Comparison of ENCODE assay signal across 8 cellular contexts in the genomic region with DNA sequence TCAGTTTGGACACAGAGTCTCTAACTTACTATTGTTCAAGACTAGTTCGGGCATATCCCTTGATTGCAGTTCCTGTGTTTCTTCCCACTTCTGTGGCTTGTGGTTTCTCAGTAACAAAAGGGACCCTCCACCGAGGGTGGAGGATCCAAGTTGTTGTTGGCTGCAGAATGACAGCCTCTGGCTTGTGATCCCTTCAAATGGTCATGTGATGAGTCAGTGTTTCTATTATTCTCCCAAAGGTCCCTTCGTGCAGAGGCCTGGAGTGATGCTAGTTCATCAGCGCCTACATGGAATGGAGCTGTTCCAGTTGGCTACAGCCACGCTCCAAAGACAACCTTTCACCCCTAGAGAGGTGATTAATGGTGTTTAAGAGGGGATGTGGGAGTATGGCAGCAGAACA. TPM values are rescaled to one million over a fixed set of nuclear protein-coding genes. Genes with fewer than 3 reads are reported as not detected.
DNase-seq lines count a peak whose midpoint lies in the region; ATAC-seq and TF ChIP-seq lines count a peak whose summit lies in the region.

No MANE protein-coding gene starts in this region.

- peak overlapping the region in 10 of 11 experiments; percentile 25 to 71 (median 60); a peak in 18 of 22 replicates for H3K27ac ChIP-seq in BLaER1 treated with 17β-estradiol and CSF1 and Interleukin-3, amounts not matched to agents 10 nM and 100 nM
- H3K27ac ChIP-seq in CD4-positive, alpha-beta memory T cell (ENCODE audit: low read depth, low read length): no peak overlapping the region

- peaks cover 53 to 68% (median 61%) of the 10 kb centered on the region in 10 experiments for H3K4me1 ChIP-seq in BLaER1 treated with 17β-estradiol and CSF1 and Interleukin-3, amounts not matched to agents 10 nM and 100 nM
- peaks cover 16% of the 10 kb centered on the region for H3K4me1 ChIP-seq in CD4-positive, alpha-beta memory T cell (ENCODE audit: insufficient read depth, low read length)

- POLR2A ChIA-PET in CD4-positive, alpha-beta memory T cell (lab: Charles Lee; ENCODE audit: partially characterized antibody): no interaction called here

- H3K27me3 Mint-ChIP-seq in natural killer cell (ENCODE audit: low read depth in 2 of 2): peaks cover 0 to 8% of the 10 kb centered on the region in 2 donors
- peaks cover 6 to 7% of the 10 kb centered on the region in 2 donors for H3K27me3 Mint-ChIP-seq in CD4-positive, alpha-beta memory T cell

- no peak for ATAC-seq in natural killer cell

- no peaks in the 10 kb centered on the region for H3K27me3 ChIP-seq in BLaER1 treated with 17β-estradiol and CSF1 and Interleukin-3, amounts not matched to agents 10 nM and 100 nM
- H3K27me3 ChIP-seq in H7 (ENCODE audit: control insufficient read depth, insufficient read depth, low read length): peaks cover 23% of the 10 kb centered on the region
- peaks cover 4% of the 10 kb centered on the region for H3K27me3 ChIP-seq in CD4-positive, alpha-beta memory T cell (ENCODE audit: insufficient read depth, low read length)

- no peaks in the 10 kb centered on the region for H3K9me3 Mint-ChIP-seq in natural killer cell
- H3K9me3 Mint-ChIP-seq in CD4-positive, alpha-beta memory T cell: no peaks in the 10 kb centered on the region

- peaks cover 32 to 39% of the 10 kb centered on the region in 2 donors for H3K4me1 Mint-ChIP-seq in natural killer cell
- peaks cover 22 to 44% (median 28%) of the 10 kb centered on the region in 4 donors for H3K4me1 Mint-ChIP-seq in CD4-positive, alpha-beta memory T cell

- H3K9ac ChIP-seq in BLaER1 treated with 17β-estradiol and CSF1 and Interleukin-3, amounts not matched to agents 10 nM and 100 nM: peak overlapping the region in 10 of 11 experiments; percentile 14 to 60 (median 50); a peak in 17 of 22 replicates

- H3K4me3 Mint-ChIP-seq in natural killer cell: peak overlapping the region; percentile 2
- H3K4me3 Mint-ChIP-seq in CD4-positive, alpha-beta memory T cell: no peak overlapping the region

- peak; percentile 95 for DNase-seq in M059J (ENCODE audit: low read depth)
- peak; percentile 96 for DNase-seq in dermis blood vessel endothelial cell
- no peak for DNase-seq in natural killer cell
- DNase-seq in H7: no peak
- no peak for DNase-seq in CD4-positive, alpha-beta memory T cell
- DNase-seq in effector CD4-positive, alpha-beta T cell: no peak
- no peak for DNase-seq in NCI-H146 treated with DMSO at 0.1 percent for 48 hours (lab: John Stamatoyannopoulos, UW; ENCODE audit: unreplicated experiment)

- H3K36me3 ChIP-seq in BLaER1 treated with 17β-estradiol and CSF1 and Interleukin-3, amounts not matched to agents 10 nM and 100 nM: peaks cover 38 to 52% (median 45%) of the 10 kb centered on the region in 11 experiments
- peaks cover 26% of the 10 kb centered on the region for H3K36me3 ChIP-seq in H7 (replicated peaks; ENCODE audit: control insufficient read depth, insufficient read depth, low read length)
- H3K36me3 ChIP-seq in CD4-positive, alpha-beta memory T cell (ENCODE audit: insufficient read depth, low read length): peaks cover 31% of the 10 kb centered on the region

- intact Hi-C loops in natural killer cell (cut with micrococcal nuclease): no loop called here
- intact Hi-C loops in CD4-positive, alpha-beta memory T cell (cut with micrococcal nuclease): no loop called here

- no peaks in the 10 kb centered on the region for H3K9me3 ChIP-seq in BLaER1 treated with 17β-estradiol and CSF1 and Interleukin-3, amounts not matched to agents 10 nM and 100 nM (replicated peaks in 1 of 11)
- no peaks in the 10 kb centered on the region for H3K9me3 ChIP-seq in CD4-positive, alpha-beta memory T cell (ENCODE audit: control insufficient read depth in 1 of 2, low read length in 2 of 2)

- H3K4me3 ChIP-seq in BLaER1 treated with 17β-estradiol and CSF1 and Interleukin-3, amounts not matched to agents 10 nM and 100 nM: peak overlapping the region in 4 of 10 experiments; percentile 1 to 28 (median 10); a peak in 3 of 20 replicates
- no peak overlapping the region for H3K4me3 ChIP-seq in H7 (ENCODE audit: insufficient read depth, low read depth, low read length)
- H3K4me3 ChIP-seq in CD4-positive, alpha-beta memory T cell (ENCODE audit: low read length in 2 of 2): no peak overlapping the region

- peak overlapping the region; percentile 1 to 7 for H3K27ac Mint-ChIP-seq in natural killer cell
- peak overlapping the region in 2 of 7 donors; percentile 44 to 55 for H3K27ac Mint-ChIP-seq in CD4-positive, alpha-beta memory T cell

- CTCF ChIA-PET in CD4-positive, alpha-beta memory T cell (lab: Charles Lee; ENCODE audit: partially characterized antibody): no interaction called here

- H3K36me3 Mint-ChIP-seq in natural killer cell: peaks cover 14% of the 10 kb centered on the region
- H3K36me3 Mint-ChIP-seq in CD4-positive, alpha-beta memory T cell: peaks cover 44 to 51% of the 10 kb centered on the region in 2 donors

- peak overlapping the region; percentile 86 to 99 (median 95) for H3K4me2 ChIP-seq in BLaER1 treated with 17β-estradiol and CSF1 and Interleukin-3, amounts not matched to agents 10 nM and 100 nM

- peaks cover 0 to 48% (median 22%) of the 10 kb centered on the region in 11 experiments; a peak in 18 of 22 replicates for H4K20me1 ChIP-seq in BLaER1 treated with 17β-estradiol and CSF1 and Interleukin-3, amounts not matched to agents 10 nM and 100 nM

- TF ChIP-seq CTCF in natural killer cell (IDR thresholded peaks at IDR 0.05): no peak

RNA-seq across cellular contexts. Expression of gene VWCE, which starts 2.6 kb away (rescaled TPM):
- total RNA-seq in M059J (2014; rRNA removed; shearing (Covaris generic)): not detected in 2 replicates
- total RNA-seq in dermis blood vessel endothelial cell (6.8 and 8.8 TPM in 2 replicates), natural killer cell (under 1 TPM; 0.61 to 0.95 (median 0.82) TPM)
- total RNA-seq in H7 (2014; rRNA removed; shearing (Covaris generic)): 0.85 and 1.1 TPM in 2 replicates
- under 1 TPM; 0.38 to 0.44 TPM for total RNA-seq in CD4-positive, alpha-beta memory T cell
- not detected for polyA plus RNA-seq in CD4-positive, alpha-beta memory T cell

RNA-seq across cellular contexts. Expression of gene DDB1, which starts 35.2 kb away (rescaled TPM):
- total RNA-seq in M059J (2014; rRNA removed; shearing (Covaris generic)): 116 and 209 TPM in 2 replicates
- total RNA-seq in dermis blood vessel endothelial cell (328 and 389 TPM in 2 replicates), natural killer cell (100 to 1,000 TPM; 170 to 233 (median 229) TPM)
- total RNA-seq in H7 (2014; rRNA removed; shearing (Covaris generic)): 256 and 260 TPM in 2 replicates
- total RNA-seq in CD4-positive, alpha-beta memory T cell: 100 to 1,000 TPM; 156 to 169 TPM
- polyA plus RNA-seq in CD4-positive, alpha-beta memory T cell: 100 to 1,000 TPM; 121 to 141 TPM

RNA-seq across cellular contexts. Expression of gene TKFC, which starts 35.3 kb away (rescaled TPM):
- total RNA-seq in M059J (2014; rRNA removed; shearing (Covaris generic)): 7.8 and 10.9 TPM in 2 replicates
- 27.2 and 33.9 TPM in 2 replicates for total RNA-seq in dermis blood vessel endothelial cell
- 10 to 100 TPM; 32.9 to 54.8 (median 38.6) TPM for total RNA-seq in natural killer cell
- total RNA-seq in H7 (2014; rRNA removed; shearing (Covaris generic)): 84.5 and 102 TPM in 2 replicates
- total RNA-seq in CD4-positive, alpha-beta memory T cell: 10 to 100 TPM; 42.1 to 43.9 TPM
- polyA plus RNA-seq in CD4-positive, alpha-beta memory T cell: 10 to 100 TPM; 24.5 to 30.2 TPM

RNA-seq across cellular contexts. Expression of gene PGA5, which starts 56.8 kb away (rescaled TPM):
- not detected in 2 replicates for total RNA-seq in M059J (2014; rRNA removed; shearing (Covaris generic))
- not detected in 2 replicates for total RNA-seq in dermis blood vessel endothelial cell
- not detected for total RNA-seq in natural killer cell
- 0.69 and 1.5 TPM in 2 replicates for total RNA-seq in H7 (2014; rRNA removed; shearing (Covaris generic))
- not detected for total RNA-seq in CD4-positive, alpha-beta memory T cell
- not detected for polyA plus RNA-seq in CD4-positive, alpha-beta memory T cell

Comparison
In these comparisons a context has a peak if more than half of its experiments do, and no peak if none do; other contexts are left out.
1. DNase-seq: peak in M059J (single experiment) and dermis blood vessel endothelial cell (single experiment); none in natural killer cell (single experiment), H7 (single experiment), CD4-positive, alpha-beta memory T cell (0 of 5), effector CD4-positive, alpha-beta T cell (single experiment) and NCI-H146 treated with DMSO at 0.1 percent for 48 hours (single experiment).